ENCODE assay signal across 21 cellular contexts in genomic region chr18:32801236-32801635, GRCh38. TPM values are rescaled to one million over a fixed set of nuclear protein-coding genes. Genes with fewer than 3 reads are reported as not detected.
"Had no signal": no experiment of that assay in that cellular context is flagged by ENCODE, and none has a peak within 500 bp of the region (broad histone marks: within the 10 kb centered on the region; RNA-seq: fewer than 3 reads in every experiment).

No MANE protein-coding gene starts in this region.

- H3K4me1 ChIP-seq: esophagus muscularis mucosa, suprapubic skin had no signal

- H3K4me2 ChIP-seq: hepatocyte had no signal

- H3K27me3 ChIP-seq: brain microvascular endothelial cell, esophagus muscularis mucosa, hepatocyte, suprapubic skin had no signal

- ATAC-seq: activated T-cell treated with anti-CD3 and anti-CD28 coated beads, Interleukin-2, amount 50 U/mL, for 72 hours had no signal

- H3K27ac ChIP-seq: brain microvascular endothelial cell, esophagus muscularis mucosa, hepatocyte, skin epidermis, suprapubic skin had no signal

- H3K27me3 Mint-ChIP-seq: activated CD4-positive, alpha-beta T cell treated with anti-CD3 and anti-CD28 coated beads, Interleukin-2, amount 10 ng/mL, durations not matched to agents 7 days and 5 days; activated naive CD8-positive, alpha-beta T cell treated with anti-CD3 and anti-CD28 coated beads, Interleukin-2, amount 10 ng/mL, durations not matched to agents 7 days and 5 days; stimulated activated naive CD8-positive, alpha-beta T cell treated with anti-CD3 and anti-CD28 coated beads, Interleukin-15, Interleukin-2, amounts not matched to agents 100 ng/mL and 50 ng/mL, for 24 hours had no signal

- H3K27ac Mint-ChIP-seq: activated CD4-positive, alpha-beta T cell treated with anti-CD3 and anti-CD28 coated beads, Interleukin-2, amount 10 ng/mL, durations not matched to agents 7 days and 5 days; activated naive CD8-positive, alpha-beta T cell treated with anti-CD3 and anti-CD28 coated beads, Interleukin-2, amount 10 ng/mL, durations not matched to agents 7 days and 5 days; activated T-cell treated with anti-CD3 and anti-CD28 coated beads, Interleukin-2, amount 50 U/mL, for 72 hours; mesothelial cell of epicardium; stimulated activated naive CD8-positive, alpha-beta T cell treated with anti-CD3 and anti-CD28 coated beads, Interleukin-15, Interleukin-2, amounts not matched to agents 100 ng/mL and 50 ng/mL, for 24 hours; T-helper 2 cell treated with Interferon-gamma antibody and Interleukin-4, amounts not matched to agents 5 μg/mL and 100 μg/mL, for 36 hours; type B pancreatic cell had no signal

- H3K36me3 Mint-ChIP-seq: activated naive CD8-positive, alpha-beta T cell treated with anti-CD3 and anti-CD28 coated beads, Interleukin-2, amount 10 ng/mL, durations not matched to agents 7 days and 5 days; mesothelial cell of epicardium; type B pancreatic cell had no signal

- H3K4me3 Mint-ChIP-seq: activated CD4-positive, alpha-beta T cell treated with anti-CD3 and anti-CD28 coated beads, Interleukin-2, amount 10 ng/mL, durations not matched to agents 7 days and 5 days; activated naive CD8-positive, alpha-beta T cell treated with anti-CD3 and anti-CD28 coated beads, Interleukin-2, amount 10 ng/mL, durations not matched to agents 7 days and 5 days; activated T-cell treated with anti-CD3 and anti-CD28 coated beads, Interleukin-2, amount 50 U/mL, for 72 hours; mesothelial cell of epicardium; stimulated activated naive CD8-positive, alpha-beta T cell treated with anti-CD3 and anti-CD28 coated beads, Interleukin-15, Interleukin-2, amounts not matched to agents 100 ng/mL and 50 ng/mL, for 24 hours; T-helper 2 cell treated with Interferon-gamma antibody and Interleukin-4, amounts not matched to agents 5 μg/mL and 100 μg/mL, for 36 hours; type B pancreatic cell had no signal

- H3K4me3 ChIP-seq: esophagus muscularis mucosa, hepatocyte, skin epidermis, suprapubic skin had no signal

- DNase-seq: activated CD4-positive, alpha-beta T cell treated with anti-CD3 and anti-CD28 coated beads, Interleukin-2, amount 10 ng/mL, durations not matched to agents 7 days and 5 days; activated CD4-positive, CD25-positive, alpha-beta regulatory T cell; activated CD8-positive, alpha-beta memory T cell treated with anti-CD3 and anti-CD28 coated beads, Interleukin-2, amount 50 U/mL, for 48 hours; activated gamma-delta T cell; activated naive CD8-positive, alpha-beta T cell treated with anti-CD3 and anti-CD28 coated beads, Interleukin-2, amount 10 ng/mL, durations not matched to agents 7 days and 5 days; activated T-cell treated with anti-CD3 and anti-CD28 coated beads, Interleukin-2, amount 50 U/mL, for 72 hours; brain microvascular endothelial cell; cortex of kidney; effector CD4-positive, alpha-beta T cell; posterior cingulate gyrus; stimulated activated CD4-positive, alpha-beta T cell treated with anti-CD3 and anti-CD28 coated beads, Interleukin-4, amount 100 ng/mL, for 4 hours; stimulated activated CD8-positive, alpha-beta memory T cell treated with anti-CD3 and anti-CD28 coated beads, Interleukin-4, amount 100 ng/mL, for 48 hours had no signal

- H3K4me1 Mint-ChIP-seq: activated CD4-positive, alpha-beta T cell treated with anti-CD3 and anti-CD28 coated beads, Interleukin-2, amount 10 ng/mL, durations not matched to agents 7 days and 5 days; activated naive CD8-positive, alpha-beta T cell treated with anti-CD3 and anti-CD28 coated beads, Interleukin-2, amount 10 ng/mL, durations not matched to agents 7 days and 5 days; mesothelial cell of epicardium had no signal

- H3K36me3 ChIP-seq: brain microvascular endothelial cell, esophagus muscularis mucosa, suprapubic skin had no signal

RNA-seq across cellular contexts. Expression of gene KLHL14, which starts 28.4 kb away (rescaled TPM):
- total RNA-seq: activated CD4-positive, alpha-beta T cell treated with anti-CD3 and anti-CD28 coated beads, Interleukin-2, amount 10 ng/mL, durations not matched to agents 7 days and 5 days; activated naive CD8-positive, alpha-beta T cell treated with anti-CD3 and anti-CD28 coated beads, Interleukin-2, amount 10 ng/mL, durations not matched to agents 7 days and 5 days; lower leg skin had no signal
